In genomic region chr4:5747746-5748365, GRCh38 we compare ENCODE assay signal across 12 cellular contexts. TPM values are rescaled to one million over a fixed set of nuclear protein-coding genes. Genes with fewer than 3 reads are reported as not detected.
DNase-seq lines count a peak whose midpoint lies in the region; TF ChIP-seq lines count a peak whose summit lies in the region.
"Had no signal": no experiment of that assay in that cellular context is flagged by ENCODE, and none has a peak within 500 bp of the region (broad histone marks: within the 10 kb centered on the region; RNA-seq: fewer than 3 reads in every experiment).

No MANE protein-coding gene starts in this region.

- no peak overlapping the region for H3K14ac ChIP-seq in mesenchymal stem cell (ENCODE audit: low read length in 2 of 2)

- H3K4me1 ChIP-seq in mesenchymal stem cell (ENCODE audit: control insufficient read depth, insufficient read depth, low read depth, low read length), result peaks cover 36% of the 10 kb centered on the region
- peaks cover 5% of the 10 kb centered on the region for H3K4me1 ChIP-seq in neural progenitor cell

- H3K27me3 ChIP-seq in mesenchymal stem cell (ENCODE audit: control insufficient read depth in 1 of 2, insufficient read depth in 1 of 2, low read length in 2 of 2), result no peaks in the 10 kb centered on the region
- no peaks in the 10 kb centered on the region for H3K27me3 ChIP-seq in neural progenitor cell

- no peaks in the 10 kb centered on the region for H3K9me3 Mint-ChIP-seq in neural progenitor cell
- H3K9me3 Mint-ChIP-seq: CD8-positive, alpha-beta T cell; T-cell had no signal

- H3K9me3 ChIP-seq in mesenchymal stem cell (ENCODE audit: control insufficient read depth, low read length), result no peaks in the 10 kb centered on the region
- H3K9me3 ChIP-seq in neural progenitor cell (ENCODE audit: low read depth), result no peaks in the 10 kb centered on the region

- no peaks in the 10 kb centered on the region for H3K27me3 Mint-ChIP-seq in neural progenitor cell (ENCODE audit: insufficient read depth, low read depth)
- H3K27me3 Mint-ChIP-seq: T-cell had no signal

- no peak overlapping the region for H2BK120ac ChIP-seq in mesenchymal stem cell (ENCODE audit: low read depth, low read length)

- TF ChIP-seq CTCF in neural progenitor cell (IDR thresholded peaks at IDR 0.05), result no peak

- H3K4ac ChIP-seq in mesenchymal stem cell (ENCODE audit: low read depth in 1 of 2, low read length in 2 of 2), result no peak overlapping the region

- H3K79me1 ChIP-seq in mesenchymal stem cell (replicated peaks; ENCODE audit: low read length, poor library complexity, severe bottlenecking), result peaks cover 11% of the 10 kb centered on the region

- H3K4me3 ChIP-seq in mesenchymal stem cell (ENCODE audit: insufficient read depth in 1 of 2, low read depth in 1 of 2, low read length in 2 of 2) (peak overlapping the region in 1 of 2 experiments; percentile 9), neural progenitor cell (no peak overlapping the region)

- peaks cover 55 to 71% of the 10 kb centered on the region in 2 experiments for H3K36me3 ChIP-seq in mesenchymal stem cell (ENCODE audit: control insufficient read depth in 1 of 2, insufficient read depth in 2 of 2, low read depth in 1 of 2, low read length in 2 of 2)
- no peaks in the 10 kb centered on the region for H3K36me3 ChIP-seq in neural progenitor cell

- H4K8ac ChIP-seq in mesenchymal stem cell (ENCODE audit: low read length), result no peak overlapping the region

- no peak overlapping the region for H2AK5ac ChIP-seq in mesenchymal stem cell (ENCODE audit: low read length, severe bottlenecking)

- no peak overlapping the region for H2BK5ac ChIP-seq in mesenchymal stem cell (ENCODE audit: low read depth, low read length, poor library complexity, severe bottlenecking)

- H2AFZ ChIP-seq in mesenchymal stem cell (ENCODE audit: low read depth, low read length), result no peak overlapping the region
- no peak overlapping the region for H2AFZ ChIP-seq in neural progenitor cell (replicated peaks)

- H3K9ac ChIP-seq in mesenchymal stem cell (ENCODE audit: low read length) (peak overlapping the region; percentile 71), neural progenitor cell (no peak overlapping the region)

- H3K4me3 Mint-ChIP-seq in neural progenitor cell, result no peak overlapping the region
- H3K4me3 Mint-ChIP-seq: CD8-positive, alpha-beta T cell; T-cell had no signal

- DNase-seq in AG08396 (ENCODE audit: low spot score) (peak; percentile 78), NCI-H226 (peak; percentile 90), epithelial cell of prostate (ENCODE audit: low read depth, low spot score) (peak; percentile 39), mesenchymal stem cell (peak; percentile 90), SKM-1 treated with dmso at 0.1 percent for 144 hours (lab: John Stamatoyannopoulos, UW; ENCODE audit: unreplicated experiment) (no peak), neural progenitor cell (ENCODE audit: low spot score) (no peak), NCI-H1048 (lab: John Stamatoyannopoulos, UW) (no peak)
- DNase-seq in stimulated activated CD4-positive, alpha-beta T cell treated with anti-CD3 and anti-CD28 coated beads, Interleukin-4, amount 100 ng/mL, for 24 hours, result no peak
- DNase-seq: caudate nucleus; CD8-positive, alpha-beta T cell; NCI-H510A treated with DMSO at 0.1 percent for 48 hours; T-cell had no signal

- H3K23ac ChIP-seq in mesenchymal stem cell (ENCODE audit: low read length in 2 of 2), result no peak overlapping the region

- no peaks in the 10 kb centered on the region for H4K20me1 ChIP-seq in neural progenitor cell (ENCODE audit: low read depth)

- H2BK15ac ChIP-seq in mesenchymal stem cell (ENCODE audit: low read depth, poor library complexity, severe bottlenecking), result no peak overlapping the region

- H3F3A ChIP-seq in neural progenitor cell (ENCODE audit: low read depth), result no peaks in the 10 kb centered on the region

- no peaks in the 10 kb centered on the region for H3K79me2 ChIP-seq in neural progenitor cell (ENCODE audit: low read depth)

- H3K4me2 ChIP-seq in mesenchymal stem cell (ENCODE audit: low read length, poor library complexity, severe bottlenecking), result no peak overlapping the region
- no peak overlapping the region for H3K4me2 ChIP-seq in neural progenitor cell

- H3K4me1 Mint-ChIP-seq in neural progenitor cell, result peaks cover 20% of the 10 kb centered on the region
- H3K4me1 Mint-ChIP-seq: T-cell had no signal

- 58% methylated on average over 11 of the region's 11 CpGs for WGBS in mesenchymal stem cell

- H3K27ac ChIP-seq in epithelial cell of prostate (no peak overlapping the region), mesenchymal stem cell (ENCODE audit: low read length, poor library complexity, severe bottlenecking) (peak overlapping the region; percentile 74), neural progenitor cell (no peak overlapping the region)

- peaks cover 19% of the 10 kb centered on the region for H3K36me3 Mint-ChIP-seq in neural progenitor cell
- H3K36me3 Mint-ChIP-seq: CD8-positive, alpha-beta T cell; T-cell had no signal

- H3K18ac ChIP-seq in mesenchymal stem cell (ENCODE audit: low read depth in 1 of 2, low read length in 2 of 2), result peak overlapping the region in 1 of 2 experiments; percentile 16

- H2BK12ac ChIP-seq in mesenchymal stem cell (ENCODE audit: low read length in 2 of 2), result no peak overlapping the region

- H3K27ac Mint-ChIP-seq in neural progenitor cell, result no peak overlapping the region
- H3K27ac Mint-ChIP-seq: CD8-positive, alpha-beta T cell; T-cell had no signal

- no peak overlapping the region for H4K91ac ChIP-seq in mesenchymal stem cell (ENCODE audit: low read length)

RNA-seq across cellular contexts. Expression of gene EVC, which starts 36.9 kb away (rescaled TPM):
- 14.1 TPM for polyA plus RNA-seq in mesenchymal stem cell (2013, experiment 1 of 2)
- 13.4 TPM for polyA plus RNA-seq in mesenchymal stem cell (2013, experiment 2 of 2)
- total RNA-seq in neural progenitor cell (ENCODE audit: low replicate concordance), result 3.6 and 10.8 TPM in 2 replicates

RNA-seq across cellular contexts. Expression of gene EVC2, which starts 39.5 kb away (rescaled TPM):
- polyA plus RNA-seq in mesenchymal stem cell (2013, experiment 1 of 2), result 2.5 TPM
- polyA plus RNA-seq in mesenchymal stem cell (2013, experiment 2 of 2), result 2.3 TPM
- total RNA-seq in neural progenitor cell (ENCODE audit: low replicate concordance), result 6.1 and 8.0 TPM in 2 replicates

Comparison
In these comparisons a context has a peak if more than half of its experiments do, and no peak if none do; other contexts are left out.
1. DNase-seq: peak in AG08396 (single experiment), NCI-H226 (single experiment), epithelial cell of prostate (single experiment) and mesenchymal stem cell (single experiment); none in SKM-1 treated with dmso at 0.1 percent for 144 hours (single experiment), stimulated activated CD4-positive, alpha-beta T cell treated with anti-CD3 and anti-CD28 coated beads, Interleukin-4, amount 100 ng/mL, for 24 hours (single experiment), neural progenitor cell (single experiment) and NCI-H1048 (single experiment).